8 cellular contexts compared by ENCODE assay signal in the genomic region with DNA sequence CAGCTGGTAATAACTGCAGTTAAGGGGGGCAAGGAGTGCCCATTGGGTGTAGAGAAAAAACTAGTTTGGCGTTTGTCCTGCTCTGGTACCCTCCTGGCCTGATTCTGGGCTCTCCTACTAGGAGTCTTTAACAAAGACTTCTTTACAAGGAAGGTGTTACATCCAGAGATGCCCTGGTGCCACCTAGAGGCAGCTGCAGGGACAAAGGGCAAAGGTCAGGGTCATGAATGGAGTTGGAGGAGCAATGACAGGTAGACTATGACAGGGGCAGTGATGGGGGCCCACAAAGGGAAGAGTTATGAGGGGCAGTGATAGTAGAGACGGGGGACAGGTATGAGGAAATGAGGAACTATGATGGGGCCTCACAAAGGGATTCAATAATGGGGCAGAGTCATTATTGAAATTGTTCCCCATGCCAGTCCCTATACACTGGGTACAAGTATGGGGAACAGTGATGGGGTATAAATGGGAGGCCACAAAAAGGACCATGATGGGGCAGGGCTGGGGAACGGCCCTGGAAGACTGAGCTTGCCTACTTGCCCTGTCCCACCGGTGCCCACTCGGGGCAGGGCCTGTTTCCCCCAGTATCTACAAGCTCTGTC. TPM values are rescaled to one million over a fixed set of nuclear protein-coding genes. Genes with fewer than 3 reads are reported as not detected.
DNase-seq lines count a peak whose midpoint lies in the region; ATAC-seq lines count a peak whose summit lies in the region.

No MANE protein-coding gene starts in this region.

- H3K27me3 Mint-ChIP-seq in activated T-helper 2 cell treated with anti-CD3 and anti-CD28 coated beads, Interferon-gamma antibody, Interleukin-2, Interleukin-4, amounts not matched to agents 10 μg/mL and 5 μg/mL and 100 μg/mL, durations not matched to agents 14 hours and 24 hours and 36 hours (ENCODE audit: low read depth) = no peaks in the 10 kb centered on the region
- H3K27me3 Mint-ChIP-seq in immature natural killer cell (ENCODE audit: low read depth in 3 of 3) = no peaks in the 10 kb centered on the region

- no peak overlapping the region for H3K27ac Mint-ChIP-seq in activated T-helper 2 cell treated with anti-CD3 and anti-CD28 coated beads, Interferon-gamma antibody, Interleukin-2, Interleukin-4, amounts not matched to agents 10 μg/mL and 5 μg/mL and 100 μg/mL, durations not matched to agents 14 hours and 24 hours and 36 hours
- H3K27ac Mint-ChIP-seq in immature natural killer cell = peak overlapping the region in 3 of 6 donors; percentile 0 to 28 (median 7)

- DNase-seq in DMS 273 (lab: John Stamatoyannopoulos, UW; ENCODE audit: unreplicated experiment) = peak; percentile 50
- no peak for DNase-seq in DMS 273 treated with DMSO at 0.1 percent for 48 hours (lab: John Stamatoyannopoulos, UW)
- peak; percentile 43 for DNase-seq in OCI-M1 (lab: John Stamatoyannopoulos, UW)
- peak; percentile 49 for DNase-seq in activated T-helper 2 cell treated with anti-CD3 and anti-CD28 coated beads, Interferon-gamma antibody, Interleukin-2, Interleukin-4, amounts not matched to agents 10 μg/mL and 5 μg/mL and 100 μg/mL, durations not matched to agents 14 hours and 24 hours and 36 hours (ENCODE audit: low spot score)
- peak; percentile 30 to 47 (median 37) for DNase-seq in immature natural killer cell
- DNase-seq in stimulated activated CD8-positive, alpha-beta memory T cell treated with anti-CD3 and anti-CD28 coated beads, Interleukin-2, amount 100 ng/mL, for 1 hour (ENCODE audit: low read depth in 2 of 2) = peak; percentile 17 to 30

- H3K4me1 Mint-ChIP-seq in activated T-helper 2 cell treated with anti-CD3 and anti-CD28 coated beads, Interferon-gamma antibody, Interleukin-2, Interleukin-4, amounts not matched to agents 10 μg/mL and 5 μg/mL and 100 μg/mL, durations not matched to agents 14 hours and 24 hours and 36 hours (ENCODE audit: low read depth) = peaks cover 2% of the 10 kb centered on the region
- H3K4me1 Mint-ChIP-seq in immature natural killer cell = peaks cover 0 to 3% of the 10 kb centered on the region in 2 donors

- H3K36me3 Mint-ChIP-seq in activated T-helper 2 cell treated with anti-CD3 and anti-CD28 coated beads, Interferon-gamma antibody, Interleukin-2, Interleukin-4, amounts not matched to agents 10 μg/mL and 5 μg/mL and 100 μg/mL, durations not matched to agents 14 hours and 24 hours and 36 hours (ENCODE audit: low read depth) = peaks cover 11% of the 10 kb centered on the region
- H3K36me3 Mint-ChIP-seq in immature natural killer cell = no peaks in the 10 kb centered on the region

- intact Hi-C loops in activated T-helper 2 cell treated with anti-CD3 and anti-CD28 coated beads, Interferon-gamma antibody, Interleukin-2, Interleukin-4, amounts not matched to agents 10 μg/mL and 5 μg/mL and 100 μg/mL, durations not matched to agents 14 hours and 24 hours and 36 hours (cut with micrococcal nuclease) = no loop called here

- no peak for ATAC-seq in GM19463 (IDR thresholded peaks at IDR 0.05; ENCODE audit: unreplicated experiment)
- no peak for ATAC-seq in GM18867 (IDR thresholded peaks at IDR 0.05; ENCODE audit: unreplicated experiment)

- H3K9me3 Mint-ChIP-seq in activated T-helper 2 cell treated with anti-CD3 and anti-CD28 coated beads, Interferon-gamma antibody, Interleukin-2, Interleukin-4, amounts not matched to agents 10 μg/mL and 5 μg/mL and 100 μg/mL, durations not matched to agents 14 hours and 24 hours and 36 hours = no peaks in the 10 kb centered on the region
- H3K9me3 Mint-ChIP-seq in immature natural killer cell = no peaks in the 10 kb centered on the region

- no peak overlapping the region for H3K4me3 Mint-ChIP-seq in activated T-helper 2 cell treated with anti-CD3 and anti-CD28 coated beads, Interferon-gamma antibody, Interleukin-2, Interleukin-4, amounts not matched to agents 10 μg/mL and 5 μg/mL and 100 μg/mL, durations not matched to agents 14 hours and 24 hours and 36 hours (ENCODE audit: low read depth)
- no peak overlapping the region for H3K4me3 Mint-ChIP-seq in immature natural killer cell

RNA-seq across cellular contexts. Expression of gene CCDC71, which starts 7.9 kb away (rescaled TPM):
- total RNA-seq in activated T-helper 2 cell treated with anti-CD3 and anti-CD28 coated beads, Interferon-gamma antibody, Interleukin-2, Interleukin-4, amounts not matched to agents 10 μg/mL and 5 μg/mL and 100 μg/mL, durations not matched to agents 14 hours and 24 hours and 36 hours = 24.4 and 24.9 TPM in 2 replicates
- polyA plus RNA-seq in immature natural killer cell = 1 to 10 TPM; 1.1 to 2.0 (median 1.7) TPM

RNA-seq across cellular contexts. Expression of gene KLHDC8B, which starts 13.2 kb away (rescaled TPM):
- 2.5 and 2.6 TPM in 2 replicates for total RNA-seq in activated T-helper 2 cell treated with anti-CD3 and anti-CD28 coated beads, Interferon-gamma antibody, Interleukin-2, Interleukin-4, amounts not matched to agents 10 μg/mL and 5 μg/mL and 100 μg/mL, durations not matched to agents 14 hours and 24 hours and 36 hours
- 1 to 10 TPM; 1.6 to 3.1 (median 2.1) TPM for polyA plus RNA-seq in immature natural killer cell

RNA-seq across cellular contexts. Expression of gene LAMB2, which starts 25.4 kb away (rescaled TPM):
- 0.34 TPM in 1 of 2 replicates, not detected in the other for total RNA-seq in activated T-helper 2 cell treated with anti-CD3 and anti-CD28 coated beads, Interferon-gamma antibody, Interleukin-2, Interleukin-4, amounts not matched to agents 10 μg/mL and 5 μg/mL and 100 μg/mL, durations not matched to agents 14 hours and 24 hours and 36 hours
- not detected for polyA plus RNA-seq in immature natural killer cell

RNA-seq across cellular contexts. Expression of gene USP19, which starts 37.6 kb away (rescaled TPM):
- total RNA-seq in activated T-helper 2 cell treated with anti-CD3 and anti-CD28 coated beads, Interferon-gamma antibody, Interleukin-2, Interleukin-4, amounts not matched to agents 10 μg/mL and 5 μg/mL and 100 μg/mL, durations not matched to agents 14 hours and 24 hours and 36 hours = 47.9 and 54.8 TPM in 2 replicates
- 10 to 100 TPM; 19.3 to 43.7 (median 38.3) TPM for polyA plus RNA-seq in immature natural killer cell

RNA-seq across cellular contexts. Expression of gene QARS1, which starts 53.7 kb away (rescaled TPM):
- total RNA-seq in activated T-helper 2 cell treated with anti-CD3 and anti-CD28 coated beads, Interferon-gamma antibody, Interleukin-2, Interleukin-4, amounts not matched to agents 10 μg/mL and 5 μg/mL and 100 μg/mL, durations not matched to agents 14 hours and 24 hours and 36 hours = 209 and 226 TPM in 2 replicates
- 100 to 1,000 TPM in 1 of 3 donors, 10 to 100 TPM in 2; 94.8 to 104 (median 98.5) TPM for polyA plus RNA-seq in immature natural killer cell
